In the genomic region with DNA sequence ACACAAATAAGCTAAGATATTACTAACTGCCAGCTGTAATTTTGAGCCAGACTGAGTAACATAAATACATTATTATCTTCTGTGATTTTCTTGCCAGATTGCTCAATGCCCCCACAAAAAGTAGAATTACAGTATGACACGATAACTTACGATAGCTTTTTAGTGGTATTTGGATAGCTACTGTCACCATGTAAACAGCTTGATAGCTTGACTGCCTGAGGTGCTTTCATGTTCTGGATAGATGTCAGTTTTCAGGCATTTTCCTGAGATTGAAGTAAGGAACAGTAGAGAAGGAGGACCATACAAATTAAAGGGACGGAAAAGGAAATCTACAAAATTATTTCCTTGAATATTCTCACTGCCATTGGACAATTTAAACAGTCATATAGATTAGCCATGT, we compare ENCODE assay signal across 27 cellular contexts.
"Had no signal": no experiment of that assay in that cellular context is flagged by ENCODE, and none has a peak within 500 bp of the region (broad histone marks: within the 10 kb centered on the region; RNA-seq: fewer than 3 reads in every experiment).

No MANE protein-coding gene starts in this region.

- H3K27me3 Mint-ChIP-seq: naive thymus-derived CD8-positive, alpha-beta T cell; stimulated activated naive B cell treated with anti-CD40 and anti-IgM and Interleukin-4, amounts not matched to agents 10 μg/mL and 1 μg/mL and 100 μg/mL, for 72 hours had no signal

- H3K27ac ChIP-seq: left lung, lower lobe of right lung, ovary, right atrium auricular region, right lobe of liver, stomach, testis, thyroid gland, transverse colon, upper lobe of left lung, vagina had no signal

- H3K9me3 ChIP-seq: lower lobe of right lung, ovary, right atrium auricular region, right lobe of liver, stomach, testis, thyroid gland, transverse colon, upper lobe of left lung, vagina had no signal

- DNase-seq: hypothalamus; immature natural killer cell; kidney; left colon; left lung; lower lobe of right lung; mammary epithelial cell; mesenchymal stem cell; naive thymus-derived CD8-positive, alpha-beta T cell; nephron progenitor cell; ovary; right lobe of liver; stimulated activated CD4-positive, alpha-beta T cell treated with anti-CD3 and anti-CD28 coated beads, Interleukin-1b, Interleukin-23, amount 100 ng/mL, for 48 hours; stimulated activated CD4-positive, alpha-beta T cell treated with anti-CD3 and anti-CD28 coated beads, Interleukin-2, amount 100 ng/mL, for 48 hours; stimulated activated CD4-positive, alpha-beta T cell treated with anti-CD3 and anti-CD28 coated beads, Interleukin-4, amount 100 ng/mL, for 4 hours; stimulated activated CD8-positive, alpha-beta memory T cell treated with anti-CD3 and anti-CD28 coated beads, Interleukin-4, amount 100 ng/mL, for 48 hours; stimulated activated naive B cell treated with anti-CD40 and anti-IgM and Interleukin-4, amounts not matched to agents 10 μg/mL and 1 μg/mL and 100 μg/mL, for 72 hours; stimulated activated naive CD8-positive, alpha-beta T cell treated with anti-CD3 and anti-CD28 coated beads, Interleukin-15, Interleukin-2, amounts not matched to agents 100 U/mL and 50 U/mL, for 24 hours; stomach; testis; thyroid gland; transverse colon; upper lobe of left lung had no signal

- H3K4me1 Mint-ChIP-seq: immature natural killer cell; nephron progenitor cell; stimulated activated naive B cell treated with anti-CD40 and anti-IgM and Interleukin-4, amounts not matched to agents 10 μg/mL and 1 μg/mL and 100 μg/mL, for 72 hours had no signal

- ATAC-seq: left colon; left lung; lower lobe of right lung; naive thymus-derived CD8-positive, alpha-beta T cell; right lobe of liver; stimulated activated naive B cell treated with anti-CD40 and anti-IgM and Interleukin-4, amounts not matched to agents 10 μg/mL and 1 μg/mL and 100 μg/mL, for 72 hours; stimulated activated naive CD8-positive, alpha-beta T cell treated with anti-CD3 and anti-CD28 coated beads, Interleukin-15, Interleukin-2, amounts not matched to agents 100 U/mL and 50 U/mL, for 24 hours had no signal

- H3K9me3 Mint-ChIP-seq: nephron progenitor cell had no signal

- H3K4me3 ChIP-seq: left lung, lower lobe of right lung, ovary, right atrium auricular region, right lobe of liver, smooth muscle cell, stomach, testis, thyroid gland, transverse colon, upper lobe of left lung, vagina had no signal

- H3K36me3 Mint-ChIP-seq: immature natural killer cell; stimulated activated naive B cell treated with anti-CD40 and anti-IgM and Interleukin-4, amounts not matched to agents 10 μg/mL and 1 μg/mL and 100 μg/mL, for 72 hours had no signal

- H3K27ac Mint-ChIP-seq: immature natural killer cell; nephron progenitor cell; progenitor cell of endocrine pancreas; stimulated activated naive B cell treated with anti-CD40 and anti-IgM and Interleukin-4, amounts not matched to agents 10 μg/mL and 1 μg/mL and 100 μg/mL, for 72 hours had no signal

- H3K4me1 ChIP-seq: left lung, lower lobe of right lung, right atrium auricular region, right lobe of liver, stomach, testis, thyroid gland, transverse colon, upper lobe of left lung, vagina had no signal

- H3K36me3 ChIP-seq: left lung, lower lobe of right lung, ovary, right atrium auricular region, right lobe of liver, stomach, thyroid gland, transverse colon, upper lobe of left lung, vagina had no signal

- H3K4me3 Mint-ChIP-seq: immature natural killer cell; naive thymus-derived CD8-positive, alpha-beta T cell; nephron progenitor cell; stimulated activated naive B cell treated with anti-CD40 and anti-IgM and Interleukin-4, amounts not matched to agents 10 μg/mL and 1 μg/mL and 100 μg/mL, for 72 hours had no signal

- H3K27me3 ChIP-seq: left lung, ovary, right atrium auricular region, right lobe of liver, stomach, testis, thyroid gland, transverse colon, upper lobe of left lung, vagina had no signal
